8 cellular contexts compared by ENCODE assay signal in the genomic region with DNA sequence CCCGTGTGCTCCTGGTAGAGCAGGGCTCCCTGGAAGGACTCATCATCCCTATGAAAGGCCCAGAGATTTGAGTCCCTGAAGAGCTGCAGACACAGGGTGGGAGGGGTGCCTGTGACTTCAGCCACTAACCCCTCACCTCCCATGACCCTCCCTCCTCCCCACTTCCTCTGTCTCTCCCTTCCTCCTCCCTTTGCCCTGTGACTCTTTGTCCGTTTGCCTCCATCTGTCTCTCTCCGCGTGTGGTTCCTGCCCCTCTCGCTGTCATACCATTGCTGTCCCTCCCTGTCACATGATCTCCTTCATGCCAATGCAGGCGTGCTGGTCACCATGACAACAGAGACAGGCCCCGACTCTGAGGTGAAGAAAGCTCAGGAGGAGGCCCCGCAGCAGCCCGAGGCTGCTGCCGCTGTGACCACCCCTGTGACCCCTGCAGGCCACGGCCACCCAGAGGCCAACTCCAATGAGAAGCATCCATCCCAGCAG. TPM values are rescaled to one million over a fixed set of nuclear protein-coding genes. Genes with fewer than 3 reads are reported as not detected.
DNase-seq lines count a peak whose midpoint lies in the region; ATAC-seq and TF ChIP-seq lines count a peak whose summit lies in the region.

No MANE protein-coding gene starts in this region.

- TF ChIP-seq CTCF in fibroblast of villous mesenchyme (IDR thresholded peaks at IDR 0.05; ENCODE audit: insufficient read depth, low read depth, low read length), result no peak

- DNase-seq in NCI-H526 (lab: John Stamatoyannopoulos, UW), result peak; percentile 35 to 49
- no peak for DNase-seq in NCI-H526 treated with DMSO at 0.1 percent for 48 hours (lab: John Stamatoyannopoulos, UW)
- DNase-seq in NOMO-1 treated with dmso at 0.1 percent for 144 hours (lab: John Stamatoyannopoulos, UW; ENCODE audit: unreplicated experiment), result peak; percentile 27
- peak; percentile 22 for DNase-seq in fibroblast of villous mesenchyme (ENCODE audit: low read depth)
- DNase-seq in pons (ENCODE audit: low spot score), result peak; percentile 61
- no peak for DNase-seq in AG20443 (ENCODE audit: low spot score)

- ATAC-seq in GM18873 (IDR thresholded peaks at IDR 0.05; ENCODE audit: low FRiP score, unreplicated experiment) (no peak), HG03342 (IDR thresholded peaks at IDR 0.05; ENCODE audit: unreplicated experiment) (no peak)

- no peak overlapping the region for H3K4me3 ChIP-seq in fibroblast of villous mesenchyme (ENCODE audit: low read depth, low read length)

RNA-seq across cellular contexts. Expression of a gene that starts 19.0 kb away (rescaled TPM):
- total RNA-seq in fibroblast of villous mesenchyme, result 9.1 and 12.6 TPM in 2 replicates

Comparison
In these comparisons a context has a peak if more than half of its experiments do, and no peak if none do; other contexts are left out.
1. DNase-seq: peak in NCI-H526 (2 of 2), NOMO-1 treated with dmso at 0.1 percent for 144 hours (single experiment), fibroblast of villous mesenchyme (single experiment) and pons (single experiment); none in NCI-H526 treated with DMSO at 0.1 percent for 48 hours (single experiment) and AG20443 (single experiment).